In genomic region chr5:55773057-55773456, GRCh38 we compare ENCODE assay signal across 1 cellular context.
TF ChIP-seq lines count a peak whose summit lies in the region.

No MANE protein-coding gene starts in this region.

TF ChIP-seq in GM12878, 131 proteins besides CTCF, POLR2A, EP300 and RAD21:
- TF ChIP-seq, protein P1, sequence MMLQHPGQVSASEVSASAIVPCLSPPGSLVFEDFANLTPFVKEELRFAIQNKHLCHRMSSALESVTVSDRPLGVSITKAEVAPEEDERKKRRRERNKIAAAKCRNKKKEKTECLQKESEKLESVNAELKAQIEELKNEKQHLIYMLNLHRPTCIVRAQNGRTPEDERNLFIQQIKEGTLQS (IDR thresholded peaks at IDR 0.05; ENCODE audit: borderline replicate concordance, extremely low read depth, low read depth, low read length): no peak
- TF ChIP-seq ZNF592 (IDR thresholded peaks at IDR 0.05): no peak
